In the genomic region with DNA sequence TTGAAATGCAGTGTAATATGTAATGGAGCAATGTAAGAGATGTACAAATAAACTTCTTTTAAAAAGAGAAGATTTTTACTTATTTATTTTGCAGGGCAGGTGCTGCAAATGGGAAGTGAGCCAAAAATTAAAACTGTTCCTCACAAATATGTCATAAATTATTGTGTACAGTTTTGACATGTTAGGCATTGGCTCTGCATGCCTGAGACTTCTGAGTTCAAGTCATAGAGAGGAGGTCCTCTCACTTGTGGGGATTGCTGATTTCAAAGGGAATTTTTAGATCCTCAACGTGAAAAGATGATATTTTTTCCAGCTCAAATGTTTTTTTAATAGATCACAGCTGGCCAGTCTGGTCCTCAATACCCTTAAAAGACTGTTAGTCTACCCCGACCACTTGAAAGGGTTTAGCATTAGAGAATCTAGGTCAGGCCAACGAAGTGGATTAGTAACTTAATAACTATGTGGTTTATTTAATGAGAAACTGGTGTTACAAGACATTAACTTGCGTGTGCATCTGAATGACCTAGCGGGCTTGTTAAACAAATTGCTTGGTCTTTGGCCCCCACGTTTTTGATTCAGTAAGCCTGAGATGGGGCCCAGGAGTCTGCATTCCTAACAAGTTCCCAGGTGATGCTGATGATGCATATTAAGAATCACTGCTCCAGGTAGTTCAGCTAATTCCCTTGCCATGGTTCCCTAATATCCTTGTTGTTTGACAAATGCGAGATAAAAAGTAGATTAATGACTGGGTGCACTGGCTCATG, we compare ENCODE assay signal across 2 cellular contexts.
A peak's percentile ranks its signal among the peaks of the same experiment; 100 is the strongest.
TF ChIP-seq lines count a peak whose summit lies in the region.

No MANE protein-coding gene starts in this region.

TF ChIP-seq in liver, 16 proteins besides CTCF, POLR2A, EP300 and RAD21:
- TF ChIP-seq FOXA1 (IDR thresholded peaks at IDR 0.05) (no peak), HNF4G (IDR thresholded peaks at IDR 0.05) (no peak), GABPA (IDR thresholded peaks at IDR 0.05 in 1 of 2, conservative IDR thresholded peaks at IDR 0.05 in 1 of 2) (no peak), MAX (IDR thresholded peaks at IDR 0.05) (no peak), RXRA (IDR thresholded peaks at IDR 0.05) (peak in 1 of 2 donors; percentile 5), ZBTB33 (IDR thresholded peaks at IDR 0.05) (no peak), SP1 (IDR thresholded peaks at IDR 0.05) (peak; percentile 18), NR2F2 (IDR thresholded peaks at IDR 0.05) (no peak), EGR1 (IDR thresholded peaks at IDR 0.05; ENCODE audit: low read depth in 2 of 2) (no peak), FOXA2 (IDR thresholded peaks at IDR 0.05) (no peak), HNF4A (conservative IDR thresholded peaks at IDR 0.05) (peak in 1 of 2 donors; percentile 9), JUND (IDR thresholded peaks at IDR 0.05) (no peak)

TF ChIP-seq in HepG2, 621 proteins besides CTCF, POLR2A, EP300 and RAD21:
- no peak for TF ChIP-seq MYC (CRISPR knock-in tag; IDR thresholded peaks at IDR 0.05; ENCODE audit: borderline replicate concordance)
- TF ChIP-seq KMT2B (CRISPR knock-in tag; IDR thresholded peaks at IDR 0.05): no peak
- TF ChIP-seq CBFB (CRISPR knock-in tag; IDR thresholded peaks at IDR 0.05): no peak
- TF ChIP-seq BRF2 (CRISPR knock-in tag; IDR thresholded peaks at IDR 0.05): no peak
- TF ChIP-seq ETS1 (CRISPR knock-in tag; IDR thresholded peaks at IDR 0.05): no peak
